Comparison of ENCODE assay signal across 16 cellular contexts in genomic region chr2:97932975-97933662, GRCh38.
A peak's percentile ranks its signal among the peaks of the same experiment; 100 is the strongest.
DNase-seq lines count a peak whose midpoint lies in the region; ATAC-seq and TF ChIP-seq lines count a peak whose summit lies in the region.
"Had no signal": no experiment of that assay in that cellular context is flagged by ENCODE, and none has a peak within 500 bp of the region (broad histone marks: within the 10 kb centered on the region; RNA-seq: fewer than 3 reads in every experiment).

No MANE protein-coding gene starts in this region.

- H3K9me3 ChIP-seq in DOHH2 (ENCODE audit: control insufficient read depth, insufficient read depth, low read length) = no peaks in the 10 kb centered on the region
- H3K9me3 ChIP-seq in T-helper 17 cell (ENCODE audit: control insufficient read depth, low read length, poor library complexity, severe bottlenecking) = no peaks in the 10 kb centered on the region

- H3K4me2 ChIP-seq in DOHH2 (ENCODE audit: low read length) = peak overlapping the region; percentile 91

- peaks cover 97% of the 10 kb centered on the region for H3K79me2 ChIP-seq in DOHH2 (ENCODE audit: control insufficient read depth, low read length)

- peaks cover under 1% of the 10 kb centered on the region for H3K36me3 Mint-ChIP-seq in T-helper 17 cell (ENCODE audit: low read depth)
- H3K36me3 Mint-ChIP-seq in activated T-helper 17 cell treated with anti-CD3 and anti-CD28 coated beads, Interleukin-2, amount 50 U/mL, for 72 hours (ENCODE audit: low read depth) = no peaks in the 10 kb centered on the region
- H3K36me3 Mint-ChIP-seq: natural killer cell had no signal

- peak; percentile 44 for ATAC-seq in GM21526 (IDR thresholded peaks at IDR 0.05; ENCODE audit: low FRiP score, unreplicated experiment)
- peak; percentile 38 for ATAC-seq in HG03196 (IDR thresholded peaks at IDR 0.05; ENCODE audit: unreplicated experiment)
- peak; percentile 37 for ATAC-seq in T-helper 17 cell
- ATAC-seq in activated T-helper 17 cell treated with anti-CD3 and anti-CD28 coated beads, Interleukin-2, amount 50 U/mL, for 72 hours (replicated peaks) = no peak

- H3K9me2 ChIP-seq in DOHH2 (replicated peaks; ENCODE audit: control insufficient read depth, low read length) = no peaks in the 10 kb centered on the region

- H3K27me3 ChIP-seq in DOHH2 (ENCODE audit: control insufficient read depth, low read length) = no peaks in the 10 kb centered on the region

- peak overlapping the region; percentile 68 for H3K4me3 ChIP-seq in DOHH2 (ENCODE audit: low read length)

- no peak for DNase-seq in T-helper 17 cell
- DNase-seq in stimulated activated CD4-positive, alpha-beta T cell treated with anti-CD3 and anti-CD28 coated beads, Interleukin-2, amount 100 ng/mL, for 24 hours = no peak
- DNase-seq in HK-2 (ENCODE audit: unreplicated experiment) = no peak
- no peak for DNase-seq in SK-N-DZ (ENCODE audit: low spot score)
- DNase-seq: activated CD4-positive, CD25-positive, alpha-beta regulatory T cell; activated T-cell treated with anti-CD3 and anti-CD28 coated beads, Interleukin-2, amount 50 U/mL, for 24 hours; aorta; DND-41; Karpas-422; natural killer cell; SHP77; trophoblast cell had no signal

- H3K4me1 ChIP-seq in DOHH2 (ENCODE audit: control insufficient read depth, low read length) = peaks cover 98% of the 10 kb centered on the region

- no peaks in the 10 kb centered on the region for H3K9me3 Mint-ChIP-seq in activated T-helper 17 cell treated with anti-CD3 and anti-CD28 coated beads, Interleukin-2, amount 50 U/mL, for 72 hours
- H3K9me3 Mint-ChIP-seq: natural killer cell had no signal

- H3K4me1 Mint-ChIP-seq in T-helper 17 cell = peaks cover 54% of the 10 kb centered on the region
- peaks cover 31% of the 10 kb centered on the region for H3K4me1 Mint-ChIP-seq in activated T-helper 17 cell treated with anti-CD3 and anti-CD28 coated beads, Interleukin-2, amount 50 U/mL, for 72 hours

- H3K36me3 ChIP-seq in DOHH2 (ENCODE audit: control insufficient read depth, low read length) = peaks cover 11% of the 10 kb centered on the region; the same call in 1 of the 2 replicates

- no peaks in the 10 kb centered on the region for H4K20me1 ChIP-seq in DOHH2 (ENCODE audit: control insufficient read depth, insufficient read depth, low read depth, low read length)

- peak overlapping the region; percentile 97 for H3K27ac ChIP-seq in DOHH2 (ENCODE audit: low read depth, low read length)

- TF ChIP-seq CTCF in DOHH2 (IDR thresholded peaks at IDR 0.05; ENCODE audit: low read depth, low read length, poor library complexity, severe bottlenecking) = no peak

- no peak overlapping the region for H3K27ac Mint-ChIP-seq in T-helper 17 cell
- H3K27ac Mint-ChIP-seq in activated T-helper 17 cell treated with anti-CD3 and anti-CD28 coated beads, Interleukin-2, amount 50 U/mL, for 72 hours = no peak overlapping the region
- H3K27ac Mint-ChIP-seq: activated T-cell treated with anti-CD3 and anti-CD28 coated beads, Interleukin-2, amount 50 U/mL, for 24 hours had no signal

- H3F3A ChIP-seq in DOHH2 (ENCODE audit: control insufficient read depth, insufficient read depth) = peaks cover 55% of the 10 kb centered on the region

- H3K27me3 Mint-ChIP-seq in T-helper 17 cell = no peaks in the 10 kb centered on the region
- no peaks in the 10 kb centered on the region for H3K27me3 Mint-ChIP-seq in activated T-helper 17 cell treated with anti-CD3 and anti-CD28 coated beads, Interleukin-2, amount 50 U/mL, for 72 hours
- H3K27me3 Mint-ChIP-seq: activated T-cell treated with anti-CD3 and anti-CD28 coated beads, Interleukin-2, amount 50 U/mL, for 24 hours had no signal

- no peak overlapping the region for H3K4me3 Mint-ChIP-seq in T-helper 17 cell
- no peak overlapping the region for H3K4me3 Mint-ChIP-seq in activated T-helper 17 cell treated with anti-CD3 and anti-CD28 coated beads, Interleukin-2, amount 50 U/mL, for 72 hours
- H3K4me3 Mint-ChIP-seq: activated T-cell treated with anti-CD3 and anti-CD28 coated beads, Interleukin-2, amount 50 U/mL, for 24 hours; natural killer cell had no signal
